ENCODE assay signal across 9 cellular contexts in the genomic region with DNA sequence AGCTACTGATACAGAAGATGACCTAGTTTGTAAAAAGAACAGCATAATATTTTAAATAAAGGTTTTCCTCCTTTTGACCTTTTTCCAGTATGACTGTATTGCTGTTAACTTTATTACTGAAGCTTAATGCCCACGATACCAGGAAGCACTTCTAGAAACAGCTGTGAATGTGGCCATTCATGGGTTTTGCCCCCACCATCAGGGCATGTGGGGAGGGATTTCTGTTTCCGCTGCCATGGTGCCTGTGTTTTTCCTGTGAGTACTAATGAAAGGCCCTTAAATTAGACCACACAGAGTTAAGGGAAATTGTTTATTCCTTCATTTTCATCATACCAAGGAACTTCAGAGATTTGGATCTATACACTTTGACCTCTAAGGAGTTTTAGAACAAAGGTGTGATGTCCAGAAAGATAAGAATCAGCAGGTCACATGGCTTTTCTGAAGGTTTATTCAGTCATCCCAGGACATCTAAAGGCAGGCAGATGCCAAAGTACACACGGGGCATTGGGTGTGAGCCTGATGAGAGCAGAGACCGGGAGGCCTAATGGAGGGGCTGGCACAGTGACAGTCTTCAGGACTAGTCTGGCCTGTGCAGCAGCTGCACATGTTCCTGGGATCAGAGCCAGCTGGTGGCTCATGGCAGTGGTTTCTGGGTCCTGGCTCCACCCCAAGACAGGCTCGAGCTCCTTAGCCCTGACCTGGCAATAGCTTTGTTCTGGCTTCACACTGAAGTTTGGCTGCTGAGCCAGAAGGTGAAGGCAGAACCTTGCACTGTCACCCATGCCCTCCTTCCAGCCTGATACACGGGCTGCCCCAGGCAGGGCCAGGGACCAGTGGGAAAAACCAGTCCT.
DNase-seq lines count a peak whose midpoint lies in the region; ATAC-seq, FAIRE-seq and TF ChIP-seq lines count a peak whose summit lies in the region.
"Had no signal": no experiment of that assay in that cellular context is flagged by ENCODE, and none has a peak within 500 bp of the region (broad histone marks: within the 10 kb centered on the region; RNA-seq: fewer than 3 reads in every experiment).

No MANE protein-coding gene starts in this region.

- H3K4me3 Mint-ChIP-seq in naive thymus-derived CD4-positive, alpha-beta T cell = no peak overlapping the region
- no peak overlapping the region for H3K4me3 Mint-ChIP-seq in stimulated activated memory B cell treated with anti-CD40 and anti-IgM and Interleukin-4, amounts not matched to agents 10 μg/mL and 1 μg/mL and 100 μg/mL, for 72 hours
- H3K4me3 Mint-ChIP-seq: activated naive CD8-positive, alpha-beta T cell had no signal

- intact Hi-C loops in naive thymus-derived CD4-positive, alpha-beta T cell (cut with micrococcal nuclease) = no loop called here

- H3K9me3 Mint-ChIP-seq in naive thymus-derived CD4-positive, alpha-beta T cell = no peaks in the 10 kb centered on the region
- H3K9me3 Mint-ChIP-seq in stimulated activated memory B cell treated with anti-CD40 and anti-IgM and Interleukin-4, amounts not matched to agents 10 μg/mL and 1 μg/mL and 100 μg/mL, for 72 hours = no peaks in the 10 kb centered on the region

- CTCF ChIA-PET in A549 (lab: Yijun Ruan, JAX) = interaction anchor here (0.6 to 3.3 kb wide), 8 partner anchors 8 to 1625 kb away, joined by 3 to 22 read pairs (median 5); no protein-coding TSS in a partner anchor
- CTCF ChIA-PET in naive thymus-derived CD4-positive, alpha-beta T cell (lab: Charles Lee) = no interaction called here

- TF ChIP-seq POLR2A in A549 (IDR thresholded peaks at IDR 0.05; ENCODE audit: low read length) = no peak
- no peak for TF ChIP-seq POLR2A in GM18505 (IDR thresholded peaks at IDR 0.05; ENCODE audit: borderline replicate concordance, extremely low read depth, insufficient read depth, insufficient read length)

- H4K20me1 ChIP-seq in fibroblast of lung (ENCODE audit: control insufficient read depth, extremely low read depth, insufficient read depth, low read length) = no peaks in the 10 kb centered on the region

- no peak overlapping the region for H3K27ac Mint-ChIP-seq in naive thymus-derived CD4-positive, alpha-beta T cell
- no peak overlapping the region for H3K27ac Mint-ChIP-seq in stimulated activated memory B cell treated with anti-CD40 and anti-IgM and Interleukin-4, amounts not matched to agents 10 μg/mL and 1 μg/mL and 100 μg/mL, for 72 hours

- H3K4me3 ChIP-seq in A549 (no peak overlapping the region), fibroblast of lung (replicated peaks in 1 of 4; ENCODE audit: control extremely low read depth in 1 of 4, insufficient read depth in 1 of 4, low read depth in 3 of 4, low read length in 4 of 4) (no peak overlapping the region)
- H3K4me3 ChIP-seq in naive thymus-derived CD4-positive, alpha-beta T cell (ENCODE audit: low read length) = no peak overlapping the region

- no peaks in the 10 kb centered on the region for H3K27me3 ChIP-seq in fibroblast of lung (ENCODE audit: control insufficient read depth, insufficient read depth, low read length)
- H3K27me3 ChIP-seq in naive thymus-derived CD4-positive, alpha-beta T cell (ENCODE audit: control insufficient read depth in 2 of 2, insufficient read depth in 2 of 2, low read length in 2 of 2) = no peaks in the 10 kb centered on the region

- no peak overlapping the region for H3K9ac ChIP-seq in fibroblast of lung (ENCODE audit: insufficient read depth, low read length)

- peak; percentile 49 to 82; a peak in 3 of 5 replicates for TF ChIP-seq EP300 in A549 (IDR thresholded peaks at IDR 0.05)

- H3K4me2 ChIP-seq in A549 (peak overlapping the region; percentile 70), fibroblast of lung (ENCODE audit: extremely low read depth, insufficient read depth, low read length) (peak overlapping the region; percentile 19)

- peak; percentile 63 to 89 for DNase-seq in A549 (ENCODE audit: low read depth in 1 of 2, low spot score in 1 of 2)
- DNase-seq in HUDEP-2 (lab: John Stamatoyannopoulos, UW; ENCODE audit: unreplicated experiment in 76 of 76) = peak in 73 of 76 experiments; percentile 37 to 95 (median 84)
- DNase-seq in SK-N-DZ (ENCODE audit: low spot score) = peak; percentile 44
- DNase-seq in fibroblast of lung (ENCODE audit: low read depth in 2 of 2) = peak; percentile 96 to 98
- no peak for DNase-seq in naive thymus-derived CD4-positive, alpha-beta T cell

- TF ChIP-seq RAD21 in A549 (conservative IDR thresholded peaks at IDR 0.05 in 1 of 2, IDR thresholded peaks at IDR 0.05 in 1 of 2) = no peak; a peak in 1 of 5 replicates

- H3K4me1 ChIP-seq in A549 (peaks cover 50% of the 10 kb centered on the region), fibroblast of lung (ENCODE audit: control insufficient read depth, extremely low read depth, insufficient read depth, low read length) (peaks cover 19% of the 10 kb centered on the region)
- H3K4me1 ChIP-seq in naive thymus-derived CD4-positive, alpha-beta T cell (ENCODE audit: control insufficient read depth in 2 of 2, insufficient read depth in 2 of 2, low read length in 2 of 2) = no peaks in the 10 kb centered on the region

- no peaks in the 10 kb centered on the region for H3K79me2 ChIP-seq in fibroblast of lung (ENCODE audit: control insufficient read depth, insufficient read depth, low read length)

- no peak overlapping the region for H2AFZ ChIP-seq in fibroblast of lung (ENCODE audit: low read length)

- H3K27ac ChIP-seq in A549 (peak overlapping the region; percentile 74 to 76), fibroblast of lung (ENCODE audit: insufficient read depth, low read length) (peak overlapping the region; percentile 40)
- no peak overlapping the region for H3K27ac ChIP-seq in naive thymus-derived CD4-positive, alpha-beta T cell (ENCODE audit: low read depth, low read length)

- no peaks in the 10 kb centered on the region for H3K27me3 Mint-ChIP-seq in naive thymus-derived CD4-positive, alpha-beta T cell
- H3K27me3 Mint-ChIP-seq in stimulated activated memory B cell treated with anti-CD40 and anti-IgM and Interleukin-4, amounts not matched to agents 10 μg/mL and 1 μg/mL and 100 μg/mL, for 72 hours = no peaks in the 10 kb centered on the region
- H3K27me3 Mint-ChIP-seq: activated naive CD8-positive, alpha-beta T cell had no signal

- H3K36me3 ChIP-seq in fibroblast of lung (ENCODE audit: control insufficient read depth, insufficient read depth, low read length) = no peaks in the 10 kb centered on the region
- no peaks in the 10 kb centered on the region for H3K36me3 ChIP-seq in naive thymus-derived CD4-positive, alpha-beta T cell (ENCODE audit: control insufficient read depth in 2 of 3, insufficient read depth in 3 of 3, low read length in 3 of 3)

- H3K4me1 Mint-ChIP-seq in naive thymus-derived CD4-positive, alpha-beta T cell = peaks cover 0 to 13% (median 0%) of the 10 kb centered on the region in 7 donors
- peaks cover 30% of the 10 kb centered on the region for H3K4me1 Mint-ChIP-seq in stimulated activated memory B cell treated with anti-CD40 and anti-IgM and Interleukin-4, amounts not matched to agents 10 μg/mL and 1 μg/mL and 100 μg/mL, for 72 hours

- H3K9me3 ChIP-seq in A549 (no peaks in the 10 kb centered on the region), fibroblast of lung (ENCODE audit: control insufficient read depth, insufficient read depth, low read depth, low read length) (no peaks in the 10 kb centered on the region)
- no peaks in the 10 kb centered on the region for H3K9me3 ChIP-seq in naive thymus-derived CD4-positive, alpha-beta T cell (ENCODE audit: control insufficient read depth in 2 of 3, low read length in 3 of 3)

- POLR2A ChIA-PET in A549 (lab: Yijun Ruan, JAX) = interaction anchor here (3.2 kb wide), 1 partner anchor 82 kb away, joined by 23 read pairs; no protein-coding TSS in a partner anchor
- POLR2A ChIA-PET in naive thymus-derived CD4-positive, alpha-beta T cell (lab: Charles Lee) = no interaction called here

- 24% methylated on average over 6 of the region's 6 CpGs for WGBS in A549 (ENCODE audit: missing lambda C conversion rate)

- no peak for TF ChIP-seq CTCF in A549 (IDR thresholded peaks at IDR 0.05)
- TF ChIP-seq CTCF in fibroblast of lung (conservative IDR thresholded peaks at IDR 0.05 in 1 of 2, IDR thresholded peaks at IDR 0.05 in 1 of 2; ENCODE audit: low read depth in 1 of 2, low read length in 2 of 2) = no peak

- ATAC-seq in A549 = peak; percentile 83 to 89
- ATAC-seq in naive thymus-derived CD4-positive, alpha-beta T cell = peak; percentile 23
- no peak for ATAC-seq in stimulated activated memory B cell treated with anti-CD40 and anti-IgM and Interleukin-4, amounts not matched to agents 10 μg/mL and 1 μg/mL and 100 μg/mL, for 72 hours
- ATAC-seq in GM18505 (IDR thresholded peaks at IDR 0.05; ENCODE audit: unreplicated experiment) = no peak
- ATAC-seq in GM18511 (IDR thresholded peaks at IDR 0.05; ENCODE audit: unreplicated experiment) = no peak

- FAIRE-seq in A549 (lab: Jason Lieb, UNC) = no peak

- H3K36me3 Mint-ChIP-seq in naive thymus-derived CD4-positive, alpha-beta T cell = no peaks in the 10 kb centered on the region
- no peaks in the 10 kb centered on the region for H3K36me3 Mint-ChIP-seq in stimulated activated memory B cell treated with anti-CD40 and anti-IgM and Interleukin-4, amounts not matched to agents 10 μg/mL and 1 μg/mL and 100 μg/mL, for 72 hours
- H3K36me3 Mint-ChIP-seq: activated naive CD8-positive, alpha-beta T cell had no signal

TF ChIP-seq in A549, 52 proteins besides CTCF, POLR2A, EP300 and RAD21 (continues in another document):
- TF ChIP-seq MAZ (IDR thresholded peaks at IDR 0.05; ENCODE audit: borderline replicate concordance, low read depth, low read length) (no peak), CBX8 (IDR thresholded peaks at IDR 0.05) (no peak), TP53 (CRISPR knock-in tag; IDR thresholded peaks at IDR 0.05) (no peak), RCOR1 (IDR thresholded peaks at IDR 0.05; ENCODE audit: low read depth, low read length) (no peak), MYC (IDR thresholded peaks at IDR 0.05; ENCODE audit: borderline replicate concordance, low read length) (peak; percentile 86), CHD2 (IDR thresholded peaks at IDR 0.05; ENCODE audit: low read length, partially characterized antibody) (no peak), SMC3 (IDR thresholded peaks at IDR 0.05) (0 out of 3 replicates have a peak, but pooled peaks have one; percentile 21)
- TF ChIP-seq, protein P1, sequence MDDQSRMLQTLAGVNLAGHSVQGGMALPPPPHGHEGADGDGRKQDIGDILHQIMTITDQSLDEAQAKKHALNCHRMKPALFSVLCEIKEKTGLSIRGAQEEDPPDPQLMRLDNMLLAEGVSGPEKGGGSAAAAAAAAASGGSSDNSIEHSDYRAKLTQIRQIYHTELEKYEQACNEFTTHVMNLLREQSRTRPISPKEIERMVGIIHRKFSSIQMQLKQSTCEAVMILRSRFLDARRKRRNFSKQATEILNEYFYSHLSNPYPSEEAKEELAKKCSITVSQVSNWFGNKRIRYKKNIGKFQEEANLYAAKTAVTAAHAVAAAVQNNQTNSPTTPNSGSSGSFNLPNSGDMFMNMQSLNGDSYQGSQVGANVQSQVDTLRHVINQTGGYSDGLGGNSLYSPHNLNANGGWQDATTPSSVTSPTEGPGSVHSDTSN (IDR thresholded peaks at IDR 0.05) = no peak
- TF ChIP-seq, protein P2, sequence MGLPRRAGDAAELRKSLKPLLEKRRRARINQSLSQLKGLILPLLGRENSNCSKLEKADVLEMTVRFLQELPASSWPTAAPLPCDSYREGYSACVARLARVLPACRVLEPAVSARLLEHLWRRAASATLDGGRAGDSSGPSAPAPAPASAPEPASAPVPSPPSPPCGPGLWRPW (IDR thresholded peaks at IDR 0.05) = no peak

Comparison
In these comparisons a context has a peak if more than half of its experiments do, and no peak if none do; other contexts are left out.
1. ATAC-seq: peak in A549 (2 of 2) and naive thymus-derived CD4-positive, alpha-beta T cell (single experiment); none in stimulated activated memory B cell treated with anti-CD40 and anti-IgM and Interleukin-4, amounts not matched to agents 10 μg/mL and 1 μg/mL and 100 μg/mL, for 72 hours (single experiment), GM18505 (single experiment) and GM18511 (single experiment).
2. DNase-seq: peak in A549 (2 of 2), HUDEP-2 (73 of 76), SK-N-DZ (single experiment) and fibroblast of lung (2 of 2); none in naive thymus-derived CD4-positive, alpha-beta T cell (0 of 9).